In the genomic region with DNA sequence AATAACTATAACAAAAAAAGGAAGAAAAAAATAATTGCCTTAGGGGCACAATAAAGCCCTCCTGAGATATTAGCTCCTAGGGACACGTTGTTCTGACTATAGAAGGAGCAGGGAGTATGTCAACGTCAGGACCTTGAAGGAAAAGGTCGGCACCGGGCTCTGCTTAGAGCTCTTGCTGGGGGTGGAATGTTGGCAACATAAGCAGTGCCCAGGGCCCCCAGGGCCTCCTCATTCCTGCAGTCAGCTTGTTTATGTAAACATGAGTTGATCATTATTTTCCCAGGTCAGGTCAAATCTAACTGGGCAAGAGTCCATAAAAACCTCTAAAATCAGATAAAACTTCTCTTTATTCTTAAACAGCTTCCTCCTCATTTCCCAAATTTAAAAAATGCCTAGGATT, we compare ENCODE assay signal across 12 cellular contexts. TPM values are rescaled to one million over a fixed set of nuclear protein-coding genes. Genes with fewer than 3 reads are reported as not detected.
DNase-seq lines count a peak whose midpoint lies in the region; ATAC-seq and TF ChIP-seq lines count a peak whose summit lies in the region.
"Had no signal": no experiment of that assay in that cellular context is flagged by ENCODE, and none has a peak within 500 bp of the region (broad histone marks: within the 10 kb centered on the region; RNA-seq: fewer than 3 reads in every experiment).

No MANE protein-coding gene starts in this region.

- peak overlapping the region; percentile 18; the same call in 1 of the 2 replicates for H3K4me2 ChIP-seq in PC-3 (ENCODE audit: low read length)

- peaks cover 34% of the 10 kb centered on the region for H3K4me1 ChIP-seq in PC-3 (ENCODE audit: insufficient read depth, low read length)

- H3K36me3 ChIP-seq in PC-3 (ENCODE audit: low read depth, low read length): no peaks in the 10 kb centered on the region; the same call in none of the 2 replicates

- H3K27me3 Mint-ChIP-seq in nephron progenitor cell (ENCODE audit: low read depth, poor library complexity): no peaks in the 10 kb centered on the region

- H2AFZ ChIP-seq in PC-3 (ENCODE audit: low read length): no peak overlapping the region

- peak; percentile 58 for DNase-seq in AG08396 (ENCODE audit: low spot score)
- DNase-seq in PC-3: peak; percentile 59
- peak; percentile 24 for DNase-seq in fibroblast of the conjunctiva (ENCODE audit: low read depth)
- no peak for DNase-seq in nephron progenitor cell
- DNase-seq in activated T-cell treated with anti-CD3 and anti-CD28 coated beads for 4 hours: no peak
- DNase-seq in SW 1271 (lab: John Stamatoyannopoulos, UW): no peak
- no peak for DNase-seq in D341Med (ENCODE audit: low spot score)
- DNase-seq in coronary artery (ENCODE audit: low spot score): no peak
- DNase-seq: GF-D8, NCI-H345, WERI-Rb-1 had no signal

- no peak overlapping the region for H3K4me3 Mint-ChIP-seq in nephron progenitor cell

- intact Hi-C loops in PC-3 (cut with micrococcal nuclease): no loop called here

- TF ChIP-seq CTCF in PC-3 (conservative IDR thresholded peaks at IDR 0.05; ENCODE audit: low read depth, low read length) (no peak), nephron progenitor cell (IDR thresholded peaks at IDR 0.05) (no peak), coronary artery (IDR thresholded peaks at IDR 0.05) (no peak)

- ATAC-seq in PC-3: peak; percentile 44; the same call in 1 of the 2 replicates

- H3K9me3 Mint-ChIP-seq in nephron progenitor cell: peaks cover 22% of the 10 kb centered on the region

- H3K9ac ChIP-seq in PC-3 (ENCODE audit: low read length): no peak overlapping the region

- no peaks in the 10 kb centered on the region for H3F3A ChIP-seq in PC-3 (ENCODE audit: low read length, unreplicated experiment)

- H3K27ac Mint-ChIP-seq in nephron progenitor cell: peak overlapping the region; percentile 88

- H4K20me1 ChIP-seq in PC-3 (ENCODE audit: low read length): no peaks in the 10 kb centered on the region

- POLR2A ChIA-PET in PC-3 (lab: Charles Lee; ENCODE audit: unreplicated experiment): no interaction called here

- no peaks in the 10 kb centered on the region for H3K9me3 ChIP-seq in PC-3 (ENCODE audit: low read length)

- no TSS peak for BruUV-seq in PC-3 (replicated peaks; lab: Mats Ljungman, UMichigan)

- CTCF ChIA-PET in PC-3 (lab: Charles Lee): no interaction called here

- peaks cover 55% of the 10 kb centered on the region for H3K4me1 Mint-ChIP-seq in nephron progenitor cell

- no peaks in the 10 kb centered on the region for H3K27me3 ChIP-seq in PC-3 (ENCODE audit: low read length)

- H3K4me3 ChIP-seq in PC-3 (ENCODE audit: low read length) (no peak overlapping the region), coronary artery (no peak overlapping the region)
- H3K4me3 ChIP-seq: lung had no signal

- H3K79me2 ChIP-seq in PC-3 (ENCODE audit: low read length): peaks cover 4% of the 10 kb centered on the region; the same call in 1 of the 2 replicates

- no peaks in the 10 kb centered on the region for H3K9me2 ChIP-seq in PC-3 (replicated peaks; ENCODE audit: low read length)

- H3K36me3 Mint-ChIP-seq in nephron progenitor cell (ENCODE audit: low read depth): peaks cover 56% of the 10 kb centered on the region

- 0 out of 2 replicates have a peak overlapping the region, but pooled peaks have one; percentile 13 for H3K27ac ChIP-seq in PC-3 (ENCODE audit: low read length)
- H3K27ac ChIP-seq in coronary artery: no peak overlapping the region
- H3K27ac ChIP-seq: WERI-Rb-1 had no signal

RNA-seq across cellular contexts. Expression of a gene that starts 54.5 kb away (rescaled TPM):
- total RNA-seq in PC-3 (2014; rRNA removed): 98.9 and 107 TPM in 2 replicates

Comparison
In these comparisons a context has a peak if more than half of its experiments do, and no peak if none do; other contexts are left out.
1. DNase-seq: peak in AG08396 (single experiment), PC-3 (single experiment) and fibroblast of the conjunctiva (single experiment); none in nephron progenitor cell (single experiment), activated T-cell treated with anti-CD3 and anti-CD28 coated beads for 4 hours (single experiment), SW 1271 (0 of 2), D341Med (single experiment) and coronary artery (single experiment).